Comparison of ENCODE assay signal across 8 cellular contexts in the genomic region with DNA sequence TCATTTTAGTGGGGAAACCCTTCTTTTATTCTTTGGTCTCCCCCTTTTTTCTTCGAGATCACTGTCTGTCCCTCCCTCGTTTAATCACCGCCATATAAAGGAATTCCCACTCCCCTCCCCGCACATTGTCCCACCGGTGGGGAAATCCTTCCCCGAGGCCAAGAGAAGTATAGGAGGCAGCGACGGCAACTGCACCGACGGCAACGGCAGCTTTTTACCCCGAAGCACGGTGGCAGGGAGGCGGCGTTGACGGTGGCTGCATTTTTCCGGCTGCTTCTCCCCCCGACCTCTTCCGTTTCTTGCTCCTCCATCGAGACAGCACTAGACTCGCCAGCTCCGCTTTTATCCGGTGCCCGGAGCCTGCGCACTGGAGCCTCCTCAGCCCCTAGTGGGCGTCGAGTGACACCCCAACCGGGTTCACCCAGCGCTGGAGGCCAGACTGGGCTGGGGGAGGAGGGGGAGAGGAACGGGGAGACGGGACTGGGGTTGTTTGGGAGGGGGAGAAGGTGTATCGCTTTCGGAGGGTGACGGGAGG. TPM values are rescaled to one million over a fixed set of nuclear protein-coding genes. Genes with fewer than 3 reads are reported as not detected.
DNase-seq lines count a peak whose midpoint lies in the region; ATAC-seq and TF ChIP-seq lines count a peak whose summit lies in the region.

No MANE protein-coding gene starts in this region.

- H3K27me3 ChIP-seq in prostate gland (replicated peaks; ENCODE audit: insufficient read depth), result no peaks in the 10 kb centered on the region

- TF ChIP-seq CTCF in GM12873 (IDR thresholded peaks at IDR 0.05; ENCODE audit: insufficient read depth, low read depth, low read length, missing control alignments) (peak; percentile 65), prostate gland (IDR thresholded peaks at IDR 0.05) (peak in 3 of 4 experiments; percentile 28 to 91 (median 64))

- TF ChIP-seq POLR2A in prostate gland (IDR thresholded peaks at IDR 0.05), result peak; percentile 55

- H3K27ac ChIP-seq in prostate gland (peak overlapping the region; percentile 97 to 100), urinary bladder (ENCODE audit: low read depth) (peak overlapping the region; percentile 100)

- DNase-seq in NCI-H128 (lab: John Stamatoyannopoulos, UW; ENCODE audit: unreplicated experiment), result peak; percentile 94
- DNase-seq in SW480 (ENCODE audit: low spot score), result peak; percentile 99
- DNase-seq in amniotic stem cell (lab: John Stamatoyannopoulos, UW), result peak; percentile 76
- DNase-seq in left ventricle myocardium superior, result peak; percentile 96
- DNase-seq in prostate gland (ENCODE audit: low spot score), result peak; percentile 90

- H3K4me3 ChIP-seq in prostate gland (peak overlapping the region; percentile 87 to 95), urinary bladder (ENCODE audit: low read depth, low read length) (peak overlapping the region; percentile 69)

- H3K36me3 ChIP-seq in prostate gland (no peaks in the 10 kb centered on the region), urinary bladder (ENCODE audit: insufficient read depth) (no peaks in the 10 kb centered on the region)

- H3K9me3 ChIP-seq in prostate gland, result no peaks in the 10 kb centered on the region

- peak; percentile 39 for ATAC-seq in HG02642 (IDR thresholded peaks at IDR 0.05; ENCODE audit: poor library complexity, unreplicated experiment)
- ATAC-seq in left ventricle myocardium superior, result peak; percentile 83

- intact Hi-C loops in left ventricle myocardium superior (cut with micrococcal nuclease), result no loop called here
- intact Hi-C loops in prostate gland (cut with DNase I), result loop anchor here (10.0 kb wide), 1 partner anchor 91 kb away; no protein-coding TSS in a partner anchor

- H3K4me1 ChIP-seq in prostate gland (replicated peaks) (no peaks in the 10 kb centered on the region), urinary bladder (ENCODE audit: insufficient read depth) (peaks cover 3% of the 10 kb centered on the region)

- under 1% methylated on average over 33 of the region's 34 CpGs for WGBS in prostate gland
- under 1% methylated on average over 34 of the region's 34 CpGs for WGBS in urinary bladder

RNA-seq across cellular contexts. Expression of gene KMT2E, which starts 0.7 kb away (rescaled TPM):
- total RNA-seq in left ventricle myocardium superior (35.9 TPM), prostate gland (100 to 1,000 TPM in 1 of 2 donors, 10 to 100 TPM in 1; 83.7 to 102 TPM), urinary bladder (198 TPM)
- polyA plus RNA-seq in urinary bladder, result 43.1 TPM

Comparison
In these comparisons a context has a peak if more than half of its experiments do, and no peak if none do; other contexts are left out.
1. Peak in every context shown above with its lines: DNase-seq, ATAC-seq, H3K4me3 ChIP-seq and H3K27ac ChIP-seq.